Comparison of ENCODE assay signal across 12 cellular contexts in the genomic region with DNA sequence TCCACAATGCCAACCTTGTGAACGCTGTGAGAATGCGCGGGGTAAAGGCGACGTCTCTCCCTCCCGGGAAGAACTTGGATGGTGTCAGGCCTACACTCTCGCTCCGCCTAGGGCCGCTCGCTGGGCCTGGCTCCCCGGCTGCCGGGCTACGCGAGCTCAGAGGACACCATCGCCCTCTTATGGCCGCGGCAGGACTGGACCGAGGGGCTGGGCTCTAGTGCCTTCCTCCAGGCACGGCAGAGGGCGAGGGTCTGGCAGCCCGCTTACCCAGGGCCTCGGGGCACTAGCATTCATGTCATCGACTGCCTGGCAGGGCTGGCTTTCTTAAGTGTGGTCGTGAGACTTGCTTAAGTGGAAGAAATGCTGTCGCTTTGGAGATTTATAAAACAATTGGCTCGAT. TPM values are rescaled to one million over a fixed set of nuclear protein-coding genes. Genes with fewer than 3 reads are reported as not detected.
A peak's percentile ranks its signal among the peaks of the same experiment; 100 is the strongest.
DNase-seq lines count a peak whose midpoint lies in the region; ATAC-seq and TF ChIP-seq lines count a peak whose summit lies in the region.
"Had no signal": no experiment of that assay in that cellular context is flagged by ENCODE, and none has a peak within 500 bp of the region (broad histone marks: within the 10 kb centered on the region; RNA-seq: fewer than 3 reads in every experiment).

No MANE protein-coding gene starts in this region.

- peaks cover 37% of the 10 kb centered on the region for H3K79me2 ChIP-seq in GM23338 (replicated peaks; ENCODE audit: insufficient read depth)

- TF ChIP-seq CTCF in A673 (conservative IDR thresholded peaks at IDR 0.05; ENCODE audit: low read depth, low read length) (peak; percentile 29; the same call in 1 of the 2 replicates), GM23338 (conservative IDR thresholded peaks at IDR 0.05; ENCODE audit: low read depth in 2 of 2) (peak; percentile 72 to 90), cardiac fibroblast (IDR thresholded peaks at IDR 0.05; ENCODE audit: low read depth, low read length) (peak; percentile 31)

- H3K9me3 Mint-ChIP-seq in GM23338: no peaks in the 10 kb centered on the region

- CTCF ChIA-PET in A673 (lab: Charles Lee): interaction anchor here (1.7 kb wide), 1 partner anchor 8 kb away, joined by 10 read pairs; no protein-coding TSS in a partner anchor

- intact Hi-C loops in A673 (cut with micrococcal nuclease; ENCODE audit: unreplicated experiment): no loop called here

- peak; percentile 84 for ATAC-seq in GM23338
- peak; percentile 30 for ATAC-seq in left lobe of liver
- no peak for ATAC-seq in GM19463 (IDR thresholded peaks at IDR 0.05; ENCODE audit: unreplicated experiment)

- H3K27ac ChIP-seq in A673 (ENCODE audit: low read depth, low read length, poor library complexity, severe bottlenecking): no peak overlapping the region
- H3K27ac ChIP-seq in GM23338 (ENCODE audit: low read depth): no peak overlapping the region

- H3K27me3 ChIP-seq in A673 (replicated peaks; ENCODE audit: insufficient read depth, low read depth, low read length, poor library complexity) (no peaks in the 10 kb centered on the region), GM23338 (ENCODE audit: insufficient read depth) (no peaks in the 10 kb centered on the region)

- H3F3A ChIP-seq in GM23338 (replicated peaks; ENCODE audit: low read depth): peaks cover 8% of the 10 kb centered on the region; the same call in 1 of the 2 replicates

- DNase-seq in A673 (ENCODE audit: low spot score): no peak
- peak; percentile 97 for DNase-seq in GM23338 (ENCODE audit: low spot score)
- DNase-seq in cardiac fibroblast (ENCODE audit: low read depth in 2 of 2): peak in 1 of 2 donors; percentile 26
- no peak for DNase-seq in left lobe of liver (ENCODE audit: low spot score)
- no peak for DNase-seq in NCI-H510A treated with DMSO at 0.1 percent for 48 hours (lab: John Stamatoyannopoulos, UW)
- DNase-seq in cortex of kidney (lab: John Stamatoyannopoulos, UW): no peak
- no peak for DNase-seq in NCI-H2227 (lab: John Stamatoyannopoulos, UW; ENCODE audit: unreplicated experiment)
- DNase-seq: NCI-H1105 treated with DMSO at 0.1 percent for 48 hours had no signal

- H3K4me2 ChIP-seq in GM23338: peak overlapping the region; percentile 91

- H3K4me1 ChIP-seq in A673 (ENCODE audit: insufficient read depth, low read length, poor library complexity, severe bottlenecking) (peaks cover 14% of the 10 kb centered on the region), GM23338 (ENCODE audit: insufficient read depth) (peaks cover 15% of the 10 kb centered on the region)

- H3K36me3 ChIP-seq in A673 (ENCODE audit: insufficient read depth, low read length, poor library complexity, severe bottlenecking): peaks cover 26% of the 10 kb centered on the region
- H3K36me3 ChIP-seq in GM23338 (ENCODE audit: insufficient read depth): peaks cover 22% of the 10 kb centered on the region

- BruUV-seq in A673 (replicated peaks; lab: Mats Ljungman, UMichigan): no TSS peak

- POLR2A ChIA-PET in A673 (lab: Charles Lee; ENCODE audit: low non-redundant PET): no interaction called here

- H3K9me2 ChIP-seq in GM23338 (ENCODE audit: insufficient read depth): no peaks in the 10 kb centered on the region

- peak overlapping the region; percentile 97 for H3K4me3 Mint-ChIP-seq in GM23338

- H3K36me3 Mint-ChIP-seq in GM23338 (ENCODE audit: low read depth): peaks cover 29% of the 10 kb centered on the region

- H3K9me3 ChIP-seq in A673 (ENCODE audit: low read depth, low read length, poor library complexity, severe bottlenecking): no peaks in the 10 kb centered on the region

- H3K27me3 Mint-ChIP-seq in GM23338 (ENCODE audit: insufficient read depth, low read depth, poor library complexity): peaks cover 14% of the 10 kb centered on the region

- peaks cover 20% of the 10 kb centered on the region for H4K20me1 ChIP-seq in GM23338 (replicated peaks; ENCODE audit: insufficient read depth)

- peaks cover 50% of the 10 kb centered on the region for H3K4me1 Mint-ChIP-seq in GM23338

- no peak overlapping the region; the same call in 1 of the 2 replicates for H3K27ac Mint-ChIP-seq in GM23338

- no peak overlapping the region for H3K4me3 ChIP-seq in A673 (ENCODE audit: low read depth, low read length, poor library complexity, severe bottlenecking)
- H3K4me3 ChIP-seq in GM23338: peak overlapping the region; percentile 97
- no peak overlapping the region for H3K4me3 ChIP-seq in cardiac fibroblast (replicated peaks in 1 of 2; ENCODE audit: low read depth in 2 of 2, low read length in 2 of 2)

- peak overlapping the region; percentile 97 for H2AFZ ChIP-seq in GM23338

TF ChIP-seq in GM23338, 12 proteins besides CTCF, POLR2A, EP300 and RAD21 (continues in another document):
- TF ChIP-seq STAT1 (IDR thresholded peaks at IDR 0.05; ENCODE audit: unreplicated experiment) (no peak), JUNB (IDR thresholded peaks at IDR 0.05; ENCODE audit: unreplicated experiment) (no peak), ZNF114 (CRISPR knock-in tag; IDR thresholded peaks at IDR 0.05) (no peak), EZH2 (IDR thresholded peaks at IDR 0.05; ENCODE audit: low read depth, unreplicated experiment) (no peak), EZH2phosphoT487 (IDR thresholded peaks at IDR 0.05; ENCODE audit: unreplicated experiment) (no peak), ZNF331 (CRISPR knock-in tag; IDR thresholded peaks at IDR 0.05; ENCODE audit: low read depth) (no peak), NANOG (IDR thresholded peaks at IDR 0.05; ENCODE audit: borderline replicate concordance) (no peak)
- TF ChIP-seq, protein P1, sequence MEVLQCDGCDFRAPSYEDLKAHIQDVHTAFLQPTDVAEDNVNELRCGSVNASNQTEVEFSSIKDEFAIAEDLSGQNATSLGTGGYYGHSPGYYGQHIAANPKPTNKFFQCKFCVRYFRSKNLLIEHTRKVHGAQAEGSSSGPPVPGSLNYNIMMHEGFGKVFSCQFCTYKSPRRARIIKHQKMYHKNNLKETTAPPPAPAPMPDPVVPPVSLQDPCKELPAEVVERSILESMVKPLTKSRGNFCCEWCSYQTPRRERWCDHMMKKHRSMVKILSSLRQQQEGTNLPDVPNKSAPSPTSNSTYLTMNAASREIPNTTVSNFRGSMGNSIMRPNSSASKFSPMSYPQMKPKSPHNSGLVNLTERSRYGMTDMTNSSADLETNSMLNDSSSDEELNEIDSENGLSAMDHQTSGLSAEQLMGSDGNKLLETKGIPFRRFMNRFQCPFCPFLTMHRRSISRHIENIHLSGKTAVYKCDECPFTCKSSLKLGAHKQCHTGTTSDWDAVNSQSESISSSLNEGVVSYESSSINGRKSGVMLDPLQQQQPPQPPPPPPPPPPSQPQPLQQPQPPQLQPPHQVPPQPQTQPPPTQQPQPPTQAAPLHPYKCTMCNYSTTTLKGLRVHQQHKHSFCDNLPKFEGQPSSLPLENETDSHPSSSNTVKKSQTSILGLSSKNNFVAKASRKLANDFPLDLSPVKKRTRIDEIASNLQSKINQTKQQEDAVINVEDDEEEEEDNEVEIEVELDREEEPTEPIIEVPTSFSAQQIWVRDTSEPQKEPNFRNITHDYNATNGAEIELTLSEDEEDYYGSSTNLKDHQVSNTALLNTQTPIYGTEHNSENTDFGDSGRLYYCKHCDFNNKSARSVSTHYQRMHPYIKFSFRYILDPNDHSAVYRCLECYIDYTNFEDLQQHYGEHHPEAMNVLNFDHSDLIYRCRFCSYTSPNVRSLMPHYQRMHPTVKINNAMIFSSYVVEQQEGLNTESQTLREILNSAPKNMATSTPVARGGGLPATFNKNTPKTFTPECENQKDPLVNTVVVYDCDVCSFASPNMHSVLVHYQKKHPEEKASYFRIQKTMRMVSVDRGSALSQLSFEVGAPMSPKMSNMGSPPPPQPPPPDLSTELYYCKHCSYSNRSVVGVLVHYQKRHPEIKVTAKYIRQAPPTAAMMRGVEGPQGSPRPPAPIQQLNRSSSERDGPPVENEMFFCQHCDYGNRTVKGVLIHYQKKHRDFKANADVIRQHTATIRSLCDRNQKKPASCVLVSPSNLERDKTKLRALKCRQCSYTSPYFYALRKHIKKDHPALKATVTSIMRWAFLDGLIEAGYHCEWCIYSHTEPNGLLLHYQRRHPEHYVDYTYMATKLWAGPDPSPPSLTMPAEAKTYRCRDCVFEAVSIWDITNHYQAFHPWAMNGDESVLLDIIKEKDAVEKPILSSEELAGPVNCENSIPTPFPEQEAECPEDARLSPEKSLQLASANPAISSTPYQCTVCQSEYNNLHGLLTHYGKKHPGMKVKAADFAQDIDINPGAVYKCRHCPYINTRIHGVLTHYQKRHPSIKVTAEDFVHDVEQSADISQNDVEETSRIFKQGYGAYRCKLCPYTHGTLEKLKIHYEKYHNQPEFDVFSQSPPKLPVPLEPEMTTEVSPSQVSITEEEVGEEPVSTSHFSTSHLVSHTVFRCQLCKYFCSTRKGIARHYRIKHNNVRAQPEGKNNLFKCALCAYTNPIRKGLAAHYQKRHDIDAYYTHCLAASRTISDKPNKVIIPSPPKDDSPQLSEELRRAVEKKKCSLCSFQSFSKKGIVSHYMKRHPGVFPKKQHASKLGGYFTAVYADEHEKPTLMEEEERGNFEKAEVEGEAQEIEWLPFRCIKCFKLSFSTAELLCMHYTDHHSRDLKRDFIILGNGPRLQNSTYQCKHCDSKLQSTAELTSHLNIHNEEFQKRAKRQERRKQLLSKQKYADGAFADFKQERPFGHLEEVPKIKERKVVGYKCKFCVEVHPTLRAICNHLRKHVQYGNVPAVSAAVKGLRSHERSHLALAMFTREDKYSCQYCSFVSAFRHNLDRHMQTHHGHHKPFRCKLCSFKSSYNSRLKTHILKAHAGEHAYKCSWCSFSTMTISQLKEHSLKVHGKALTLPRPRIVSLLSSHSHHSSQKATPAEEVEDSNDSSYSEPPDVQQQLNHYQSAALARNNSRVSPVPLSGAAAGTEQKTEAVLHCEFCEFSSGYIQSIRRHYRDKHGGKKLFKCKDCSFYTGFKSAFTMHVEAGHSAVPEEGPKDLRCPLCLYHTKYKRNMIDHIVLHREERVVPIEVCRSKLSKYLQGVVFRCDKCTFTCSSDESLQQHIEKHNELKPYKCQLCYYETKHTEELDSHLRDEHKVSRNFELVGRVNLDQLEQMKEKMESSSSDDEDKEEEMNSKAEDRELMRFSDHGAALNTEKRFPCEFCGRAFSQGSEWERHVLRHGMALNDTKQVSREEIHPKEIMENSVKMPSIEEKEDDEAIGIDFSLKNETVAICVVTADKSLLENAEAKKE (CRISPR knock-in tag; IDR thresholded peaks at IDR 0.05): no peak

RNA-seq across cellular contexts. Expression of a gene that starts 1.2 kb away (rescaled TPM):
- 107 and 109 TPM in 2 replicates for total RNA-seq in A673 (2021)
- 77.7 and 80.3 TPM in 2 replicates for total RNA-seq in GM23338 (2014; rRNA removed; shearing (Covaris generic))
- polyA plus RNA-seq in GM23338 (2016; fragmentation: Nextera tagmentation; extraction: Ambion mirVana): 35.1 and 37.6 TPM in 2 replicates
- total RNA-seq in left lobe of liver: 12.9 TPM

RNA-seq across cellular contexts. Expression of a gene that starts 28.0 kb away (rescaled TPM):
- total RNA-seq in A673 (2021) (not detected in 2 replicates), left lobe of liver (0.08 TPM)
- total RNA-seq in GM23338 (2014; rRNA removed; shearing (Covaris generic)): 0.78 TPM in 1 of 2 replicates, not detected in the other
- 0.11 and 0.14 TPM in 2 replicates for polyA plus RNA-seq in GM23338 (2016; fragmentation: Nextera tagmentation; extraction: Ambion mirVana)
- total RNA-seq: Daoy; renal cortical epithelial cell; T-helper 2 cell treated with Interferon-gamma antibody and Interleukin-4, amounts not matched to agents 100 ng/mL and 5 ng/mL, for 36 hours had no signal

Comparison
In these comparisons a context has a peak if more than half of its experiments do, and no peak if none do; other contexts are left out.
1. CTCF ChIP-seq: peak in every context shown above with its lines; median percentile 81 in GM23338; 31 in cardiac fibroblast; 29 in A673.